Comparison of ENCODE assay signal across 16 cellular contexts in genomic region chr2:4903676-4904348, GRCh38.
"Had no signal": no experiment of that assay in that cellular context is flagged by ENCODE, and none has a peak within 500 bp of the region (broad histone marks: within the 10 kb centered on the region; RNA-seq: fewer than 3 reads in every experiment).

No MANE protein-coding gene starts in this region.

- H3K27me3 ChIP-seq: gastroesophageal sphincter, hepatocyte had no signal

- H3K4me1 ChIP-seq: gastroesophageal sphincter, psoas muscle had no signal

- ATAC-seq: activated T-helper 17 cell treated with anti-CD3 and anti-CD28 coated beads, Interleukin-2, amount 50 U/mL, for 72 hours; gastroesophageal sphincter; mucosa of descending colon; natural killer cell; psoas muscle had no signal

- H3K27ac ChIP-seq: gastroesophageal sphincter, hepatocyte, psoas muscle, thoracic aorta had no signal

- H3K36me3 ChIP-seq: gastroesophageal sphincter, thoracic aorta had no signal

- DNase-seq: activated CD4-positive, alpha-beta T cell treated with anti-CD3 and anti-CD28 coated beads, Interleukin-2, amount 50 U/mL, for 1 hour; activated naive CD4-positive, alpha-beta T cell treated with anti-CD3 and anti-CD28 coated beads for 36 hours; activated T-cell treated with anti-CD3 and anti-CD28 coated beads for 4 hours; cortex of kidney; effector CD8-positive, alpha-beta T cell; kidney; mucosa of descending colon; natural killer cell; occipital lobe; psoas muscle; stimulated activated CD4-positive, alpha-beta T cell treated with anti-CD3 and anti-CD28 coated beads, Interleukin-4, amount 100 ng/mL, for 24 hours had no signal

- H3K9me3 ChIP-seq: gastroesophageal sphincter, psoas muscle, thoracic aorta had no signal

- H3K4me3 ChIP-seq: gastroesophageal sphincter, hepatocyte, lung, mucosa of descending colon, psoas muscle, thoracic aorta had no signal
